19 cellular contexts compared by ENCODE assay signal in the genomic region with DNA sequence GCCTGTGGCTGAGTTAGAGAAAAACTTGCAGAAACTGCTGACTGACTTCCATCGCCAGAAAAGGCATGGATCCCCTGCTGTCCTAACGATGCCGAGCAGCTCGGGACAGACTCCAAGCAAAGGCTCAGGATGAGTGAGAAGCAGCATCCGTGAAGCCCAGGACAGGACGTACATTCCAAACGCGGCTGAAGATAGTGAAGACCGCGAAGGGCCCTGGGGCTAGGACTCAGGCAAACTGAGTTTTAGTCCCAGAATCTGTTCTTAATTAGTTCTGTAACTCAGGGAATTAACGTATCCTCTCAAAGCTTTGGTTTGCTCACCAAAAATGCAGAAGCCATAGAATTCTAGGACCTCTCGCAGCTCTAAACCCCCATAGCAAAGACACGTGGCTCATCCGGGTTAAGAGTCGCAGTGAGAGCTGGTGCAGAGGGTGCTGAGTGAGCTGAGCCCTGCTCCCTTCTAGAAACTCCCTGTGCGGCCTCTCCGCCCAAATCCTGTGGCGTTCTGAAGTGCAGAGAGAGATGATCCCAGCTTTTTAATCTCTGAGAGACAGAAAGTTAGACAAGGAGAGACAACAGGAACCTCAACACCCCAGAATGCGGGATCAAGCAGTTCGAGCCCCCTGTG.
A peak's percentile ranks its signal among the peaks of the same experiment; 100 is the strongest.
DNase-seq lines count a peak whose midpoint lies in the region; ATAC-seq and TF ChIP-seq lines count a peak whose summit lies in the region.
"Had no signal": no experiment of that assay in that cellular context is flagged by ENCODE, and none has a peak within 500 bp of the region (broad histone marks: within the 10 kb centered on the region; RNA-seq: fewer than 3 reads in every experiment).

No MANE protein-coding gene starts in this region.

- no peaks in the 10 kb centered on the region for H3K79me1 ChIP-seq in mesenchymal stem cell (replicated peaks; ENCODE audit: low read length, poor library complexity, severe bottlenecking)

- H3K14ac ChIP-seq in mesenchymal stem cell (ENCODE audit: low read length in 2 of 2) = no peak overlapping the region

- H2BK12ac ChIP-seq in mesenchymal stem cell (ENCODE audit: low read length in 2 of 2) = no peak overlapping the region

- no peak overlapping the region for H2BK5ac ChIP-seq in mesenchymal stem cell (ENCODE audit: low read depth, low read length, poor library complexity, severe bottlenecking)

- H3K4me2 ChIP-seq in mesenchymal stem cell (ENCODE audit: low read length, poor library complexity, severe bottlenecking) = no peak overlapping the region
- H3K4me2 ChIP-seq in MM.1S (ENCODE audit: low read depth, low read length) = no peak overlapping the region
- H3K4me2 ChIP-seq: A549 had no signal

- H3K36me3 ChIP-seq in right atrium auricular region = no peaks in the 10 kb centered on the region
- no peaks in the 10 kb centered on the region for H3K36me3 ChIP-seq in mesenchymal stem cell (ENCODE audit: control insufficient read depth in 1 of 2, insufficient read depth in 2 of 2, low read depth in 1 of 2, low read length in 2 of 2)
- no peaks in the 10 kb centered on the region for H3K36me3 ChIP-seq in MM.1S (replicated peaks; ENCODE audit: insufficient read depth, low read length)
- H3K36me3 ChIP-seq: adrenal gland, tibial artery had no signal

- H3K9ac ChIP-seq in mesenchymal stem cell (ENCODE audit: low read length) (peak overlapping the region; percentile 78), MM.1S (ENCODE audit: low read length) (no peak overlapping the region)

- H2BK15ac ChIP-seq in mesenchymal stem cell (ENCODE audit: low read depth, poor library complexity, severe bottlenecking) = no peak overlapping the region

- H3K27ac ChIP-seq in right atrium auricular region = no peak overlapping the region
- no peak overlapping the region for H3K27ac ChIP-seq in right cardiac atrium (ENCODE audit: low read length)
- peak overlapping the region; percentile 25 for H3K27ac ChIP-seq in mesenchymal stem cell (ENCODE audit: low read length, poor library complexity, severe bottlenecking)
- H3K27ac ChIP-seq in MM.1S (ENCODE audit: low read length) = no peak overlapping the region
- H3K27ac ChIP-seq: A549, adrenal gland, foreskin keratinocyte had no signal

- TF ChIP-seq CTCF in right atrium auricular region (IDR thresholded peaks at IDR 0.05) (no peak), choroid plexus epithelial cell (conservative IDR thresholded peaks at IDR 0.05; ENCODE audit: low read depth, low read length) (peak; percentile 19), MM.1S (IDR thresholded peaks at IDR 0.05; ENCODE audit: low read length) (no peak)

- DNase-seq in right atrium auricular region (ENCODE audit: low spot score) (peak; percentile 57), right cardiac atrium (no peak), choroid plexus epithelial cell (ENCODE audit: low read depth) (peak; percentile 75), mesenchymal stem cell (no peak), left colon (no peak), MM.1S (no peak)
- DNase-seq: activated CD4-positive, alpha-beta T cell treated with anti-CD3 and anti-CD28 coated beads, Interleukin-2, amount 10 ng/mL, durations not matched to agents 7 days and 5 days; activated T-cell treated with anti-CD3 and anti-CD28 coated beads, Interleukin-2, amount 50 U/mL, for 48 hours; adrenal gland; foreskin keratinocyte; GOT3; NCI-H1105 treated with DMSO at 0.1 percent for 48 hours; NCI-H2171 treated with DMSO at 0.1 percent for 48 hours; posterior cingulate gyrus; tibial artery had no signal

- no peaks in the 10 kb centered on the region for H4K20me1 ChIP-seq in MM.1S (ENCODE audit: insufficient read depth, low read length)

- H3K4me3 ChIP-seq in right atrium auricular region (no peak overlapping the region), right cardiac atrium (ENCODE audit: low read length) (no peak overlapping the region), choroid plexus epithelial cell (ENCODE audit: low read depth, low read length) (peak overlapping the region; percentile 11), mesenchymal stem cell (ENCODE audit: insufficient read depth in 1 of 2, low read depth in 1 of 2, low read length in 2 of 2) (peak overlapping the region in 1 of 2 experiments; percentile 43), MM.1S (ENCODE audit: low read length) (no peak overlapping the region)
- H3K4me3 ChIP-seq: A549, adrenal gland, tibial artery had no signal

- no peaks in the 10 kb centered on the region for H3K9me2 ChIP-seq in MM.1S (replicated peaks; ENCODE audit: insufficient read depth, low read length)

- H3F3A ChIP-seq in MM.1S (ENCODE audit: insufficient read depth, low read length) = no peaks in the 10 kb centered on the region

- H2AK5ac ChIP-seq in mesenchymal stem cell (ENCODE audit: low read length, severe bottlenecking) = no peak overlapping the region

- H4K91ac ChIP-seq in mesenchymal stem cell (ENCODE audit: low read length) = no peak overlapping the region

- H3K18ac ChIP-seq in mesenchymal stem cell (ENCODE audit: low read depth in 1 of 2, low read length in 2 of 2) = no peak overlapping the region

- no peak overlapping the region for H2BK120ac ChIP-seq in mesenchymal stem cell (ENCODE audit: low read depth, low read length)

- H4K8ac ChIP-seq in mesenchymal stem cell (ENCODE audit: low read length) = no peak overlapping the region

- H3K27me3 ChIP-seq in right atrium auricular region (no peaks in the 10 kb centered on the region), right cardiac atrium (ENCODE audit: control insufficient read depth, insufficient read depth) (no peaks in the 10 kb centered on the region), mesenchymal stem cell (ENCODE audit: control insufficient read depth in 1 of 2, insufficient read depth in 1 of 2, low read length in 2 of 2) (no peaks in the 10 kb centered on the region), MM.1S (replicated peaks; ENCODE audit: insufficient read depth, low read length) (no peaks in the 10 kb centered on the region)
- H3K27me3 ChIP-seq: adrenal gland, foreskin keratinocyte, tibial artery had no signal

- intact Hi-C loops in right cardiac atrium (cut with DNase I) = no loop called here
- intact Hi-C loops in left colon (cut with DNase I, micrococcal nuclease) = no loop called here

- no peak overlapping the region for H3K4ac ChIP-seq in mesenchymal stem cell (ENCODE audit: low read depth in 1 of 2, low read length in 2 of 2)

- ATAC-seq in right cardiac atrium = no peak
- no peak for ATAC-seq in left colon
- no peak for ATAC-seq in GM18498 (IDR thresholded peaks at IDR 0.05; ENCODE audit: unreplicated experiment)
- ATAC-seq in HG03135 (IDR thresholded peaks at IDR 0.05; ENCODE audit: unreplicated experiment) = no peak
- ATAC-seq: A549, foreskin keratinocyte, Right ventricle myocardium inferior had no signal

- no peaks in the 10 kb centered on the region for H3K79me2 ChIP-seq in MM.1S (ENCODE audit: low read length)

- no peak overlapping the region for H3K23ac ChIP-seq in mesenchymal stem cell (ENCODE audit: low read length in 2 of 2)

- WGBS in right cardiac atrium = 48% methylated on average over 20 of the region's 20 CpGs
- 76% methylated on average over 19 of the region's 20 CpGs for WGBS in mesenchymal stem cell

- H3K4me1 ChIP-seq in right atrium auricular region = no peaks in the 10 kb centered on the region
- no peaks in the 10 kb centered on the region for H3K4me1 ChIP-seq in right cardiac atrium (ENCODE audit: control insufficient read depth, insufficient read depth, low read length)
- H3K4me1 ChIP-seq in mesenchymal stem cell (ENCODE audit: control insufficient read depth, insufficient read depth, low read depth, low read length) = peaks cover 6% of the 10 kb centered on the region
- no peaks in the 10 kb centered on the region; the same call in 1 of the 2 replicates for H3K4me1 ChIP-seq in MM.1S (ENCODE audit: low read length)
- H3K4me1 ChIP-seq: A549, adrenal gland, foreskin keratinocyte had no signal

- H2AFZ ChIP-seq in mesenchymal stem cell (ENCODE audit: low read depth, low read length) (no peak overlapping the region), MM.1S (ENCODE audit: low read length) (no peak overlapping the region)

- H3K9me3 ChIP-seq in right atrium auricular region (peaks cover 0 to 5% of the 10 kb centered on the region in 2 donors), right cardiac atrium (ENCODE audit: control insufficient read depth, low read length) (no peaks in the 10 kb centered on the region), mesenchymal stem cell (ENCODE audit: control insufficient read depth, low read length) (peaks cover 21% of the 10 kb centered on the region), MM.1S (replicated peaks; ENCODE audit: insufficient read depth, low read length) (no peaks in the 10 kb centered on the region)
- H3K9me3 ChIP-seq: A549 had no signal

Comparison
In these comparisons a context has a peak if more than half of its experiments do, and no peak if none do; other contexts are left out.
1. DNase-seq: peak in right atrium auricular region (single experiment) and choroid plexus epithelial cell (single experiment); none in right cardiac atrium (0 of 3), mesenchymal stem cell (single experiment), left colon (0 of 2) and MM.1S (single experiment).